ENCODE assay signal across 2 cellular contexts in the genomic region with DNA sequence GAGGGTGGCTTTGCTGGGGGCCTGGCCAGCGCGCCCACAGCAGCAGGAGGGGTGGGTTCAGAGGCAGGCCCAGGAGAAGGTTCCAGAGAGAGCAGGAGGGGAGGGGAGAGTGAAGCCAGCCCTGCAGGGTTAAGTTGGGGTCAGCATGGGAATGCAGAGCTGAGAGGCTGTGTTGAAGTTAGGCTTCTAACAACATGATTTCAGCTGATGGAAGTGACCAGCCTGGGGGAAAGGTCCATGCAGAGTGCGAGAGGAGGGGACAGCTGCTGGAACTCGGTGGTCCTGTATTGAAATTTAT.
TF ChIP-seq lines count a peak whose summit lies in the region.

No MANE protein-coding gene starts in this region.

TF ChIP-seq in HEK293, 187 proteins besides CTCF, POLR2A, EP300 and RAD21:
- TF ChIP-seq, protein P1, sequence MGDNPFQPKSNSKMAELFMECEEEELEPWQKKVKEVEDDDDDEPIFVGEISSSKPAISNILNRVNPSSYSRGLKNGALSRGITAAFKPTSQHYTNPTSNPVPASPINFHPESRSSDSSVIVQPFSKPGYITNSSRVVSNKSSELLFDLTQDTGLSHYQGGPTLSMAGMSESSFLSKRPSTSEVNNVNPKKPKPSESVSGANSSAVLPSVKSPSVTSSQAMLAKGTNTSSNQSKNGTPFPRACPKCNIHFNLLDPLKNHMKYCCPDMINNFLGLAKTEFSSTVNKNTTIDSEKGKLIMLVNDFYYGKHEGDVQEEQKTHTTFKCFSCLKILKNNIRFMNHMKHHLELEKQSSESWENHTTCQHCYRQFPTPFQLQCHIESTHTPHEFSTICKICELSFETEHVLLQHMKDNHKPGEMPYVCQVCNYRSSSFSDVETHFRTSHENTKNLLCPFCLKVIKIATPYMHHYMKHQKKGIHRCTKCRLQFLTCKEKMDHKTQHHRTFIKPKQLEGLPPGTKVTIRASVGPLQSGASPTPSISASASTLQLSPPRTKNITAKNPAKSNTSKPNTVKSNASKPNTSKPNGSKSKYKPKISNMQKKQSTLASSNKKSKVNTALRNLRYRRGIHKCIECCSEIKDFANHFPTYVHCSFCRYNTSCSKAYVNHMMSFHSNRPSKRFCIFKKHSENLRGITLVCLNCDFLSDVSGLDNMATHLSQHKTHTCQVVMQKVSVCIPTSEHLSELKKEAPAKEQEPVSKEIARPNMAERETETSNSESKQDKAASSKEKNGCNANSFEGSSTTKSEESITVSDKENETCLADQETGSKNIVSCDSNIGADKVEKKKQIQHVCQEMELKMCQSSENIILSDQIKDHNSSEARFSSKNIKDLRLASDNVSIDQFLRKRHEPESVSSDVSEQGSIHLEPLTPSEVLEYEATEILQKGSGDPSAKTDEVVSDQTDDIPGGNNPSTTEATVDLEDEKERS (tag by site-specific recombination; IDR thresholded peaks at IDR 0.05), result no peak
- TF ChIP-seq, protein P2, sequence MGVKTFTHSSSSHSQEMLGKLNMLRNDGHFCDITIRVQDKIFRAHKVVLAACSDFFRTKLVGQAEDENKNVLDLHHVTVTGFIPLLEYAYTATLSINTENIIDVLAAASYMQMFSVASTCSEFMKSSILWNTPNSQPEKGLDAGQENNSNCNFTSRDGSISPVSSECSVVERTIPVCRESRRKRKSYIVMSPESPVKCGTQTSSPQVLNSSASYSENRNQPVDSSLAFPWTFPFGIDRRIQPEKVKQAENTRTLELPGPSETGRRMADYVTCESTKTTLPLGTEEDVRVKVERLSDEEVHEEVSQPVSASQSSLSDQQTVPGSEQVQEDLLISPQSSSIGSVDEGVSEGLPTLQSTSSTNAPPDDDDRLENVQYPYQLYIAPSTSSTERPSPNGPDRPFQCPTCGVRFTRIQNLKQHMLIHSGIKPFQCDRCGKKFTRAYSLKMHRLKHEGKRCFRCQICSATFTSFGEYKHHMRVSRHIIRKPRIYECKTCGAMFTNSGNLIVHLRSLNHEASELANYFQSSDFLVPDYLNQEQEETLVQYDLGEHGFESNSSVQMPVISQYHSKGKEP (tag by site-specific recombination; IDR thresholded peaks at IDR 0.05), result no peak
- TF ChIP-seq ZNF585B (tag by site-specific recombination; IDR thresholded peaks at IDR 0.05) (no peak), ZNF76 (tag by site-specific recombination; IDR thresholded peaks at IDR 0.05; ENCODE audit: borderline replicate concordance, low read depth) (no peak), SCRT2 (tag by site-specific recombination; IDR thresholded peaks at IDR 0.05) (peak; percentile 37; the same call in 1 of the 2 replicates), PRDM1 (tag by site-specific recombination; IDR thresholded peaks at IDR 0.05) (no peak)
- TF ChIP-seq, protein P3, sequence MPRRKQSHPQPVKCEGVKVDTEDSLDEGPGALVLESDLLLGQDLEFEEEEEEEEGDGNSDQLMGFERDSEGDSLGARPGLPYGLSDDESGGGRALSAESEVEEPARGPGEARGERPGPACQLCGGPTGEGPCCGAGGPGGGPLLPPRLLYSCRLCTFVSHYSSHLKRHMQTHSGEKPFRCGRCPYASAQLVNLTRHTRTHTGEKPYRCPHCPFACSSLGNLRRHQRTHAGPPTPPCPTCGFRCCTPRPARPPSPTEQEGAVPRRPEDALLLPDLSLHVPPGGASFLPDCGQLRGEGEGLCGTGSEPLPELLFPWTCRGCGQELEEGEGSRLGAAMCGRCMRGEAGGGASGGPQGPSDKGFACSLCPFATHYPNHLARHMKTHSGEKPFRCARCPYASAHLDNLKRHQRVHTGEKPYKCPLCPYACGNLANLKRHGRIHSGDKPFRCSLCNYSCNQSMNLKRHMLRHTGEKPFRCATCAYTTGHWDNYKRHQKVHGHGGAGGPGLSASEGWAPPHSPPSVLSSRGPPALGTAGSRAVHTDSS (tag by site-specific recombination; IDR thresholded peaks at IDR 0.05), result no peak
TF ChIP-seq in HEK293: peak in this region for 1.

TF ChIP-seq in GM12878, 131 proteins besides CTCF, POLR2A, EP300 and RAD21:
- TF ChIP-seq, protein P4, sequence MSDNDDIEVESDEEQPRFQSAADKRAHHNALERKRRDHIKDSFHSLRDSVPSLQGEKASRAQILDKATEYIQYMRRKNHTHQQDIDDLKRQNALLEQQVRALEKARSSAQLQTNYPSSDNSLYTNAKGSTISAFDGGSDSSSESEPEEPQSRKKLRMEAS (IDR thresholded peaks at IDR 0.05; ENCODE audit: low read depth, low read length), result no peak
- 0 out of 2 replicates have a peak, but pooled peaks have one; percentile 10 for TF ChIP-seq POLR2AphosphoS5 (IDR thresholded peaks at IDR 0.05; ENCODE audit: low read length)
- TF ChIP-seq, protein P5, sequence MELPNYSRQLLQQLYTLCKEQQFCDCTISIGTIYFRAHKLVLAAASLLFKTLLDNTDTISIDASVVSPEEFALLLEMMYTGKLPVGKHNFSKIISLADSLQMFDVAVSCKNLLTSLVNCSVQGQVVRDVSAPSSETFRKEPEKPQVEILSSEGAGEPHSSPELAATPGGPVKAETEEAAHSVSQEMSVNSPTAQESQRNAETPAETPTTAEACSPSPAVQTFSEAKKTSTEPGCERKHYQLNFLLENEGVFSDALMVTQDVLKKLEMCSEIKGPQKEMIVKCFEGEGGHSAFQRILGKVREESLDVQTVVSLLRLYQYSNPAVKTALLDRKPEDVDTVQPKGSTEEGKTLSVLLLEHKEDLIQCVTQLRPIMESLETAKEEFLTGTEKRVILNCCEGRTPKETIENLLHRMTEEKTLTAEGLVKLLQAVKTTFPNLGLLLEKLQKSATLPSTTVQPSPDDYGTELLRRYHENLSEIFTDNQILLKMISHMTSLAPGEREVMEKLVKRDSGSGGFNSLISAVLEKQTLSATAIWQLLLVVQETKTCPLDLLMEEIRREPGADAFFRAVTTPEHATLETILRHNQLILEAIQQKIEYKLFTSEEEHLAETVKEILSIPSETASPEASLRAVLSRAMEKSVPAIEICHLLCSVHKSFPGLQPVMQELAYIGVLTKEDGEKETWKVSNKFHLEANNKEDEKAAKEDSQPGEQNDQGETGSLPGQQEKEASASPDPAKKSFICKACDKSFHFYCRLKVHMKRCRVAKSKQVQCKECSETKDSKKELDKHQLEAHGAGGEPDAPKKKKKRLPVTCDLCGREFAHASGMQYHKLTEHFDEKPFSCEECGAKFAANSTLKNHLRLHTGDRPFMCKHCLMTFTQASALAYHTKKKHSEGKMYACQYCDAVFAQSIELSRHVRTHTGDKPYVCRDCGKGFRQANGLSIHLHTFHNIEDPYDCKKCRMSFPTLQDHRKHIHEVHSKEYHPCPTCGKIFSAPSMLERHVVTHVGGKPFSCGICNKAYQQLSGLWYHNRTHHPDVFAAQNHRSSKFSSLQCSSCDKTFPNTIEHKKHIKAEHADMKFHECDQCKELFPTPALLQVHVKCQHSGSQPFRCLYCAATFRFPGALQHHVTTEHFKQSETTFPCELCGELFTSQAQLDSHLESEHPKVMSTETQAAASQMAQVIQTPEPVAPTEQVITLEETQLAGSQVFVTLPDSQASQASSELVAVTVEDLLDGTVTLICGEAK (IDR thresholded peaks at IDR 0.05; ENCODE audit: borderline replicate concordance), result no peak
- TF ChIP-seq IKZF1 (conservative IDR thresholded peaks at IDR 0.05), result no peak
- no peak for TF ChIP-seq NRF1 (conservative IDR thresholded peaks at IDR 0.05; ENCODE audit: low read depth, low read length)
- no peak for TF ChIP-seq CEBPB (IDR thresholded peaks at IDR 0.05; ENCODE audit: borderline replicate concordance in 1 of 2, low read depth in 2 of 2, low read length in 2 of 2)
- TF ChIP-seq, protein P6, sequence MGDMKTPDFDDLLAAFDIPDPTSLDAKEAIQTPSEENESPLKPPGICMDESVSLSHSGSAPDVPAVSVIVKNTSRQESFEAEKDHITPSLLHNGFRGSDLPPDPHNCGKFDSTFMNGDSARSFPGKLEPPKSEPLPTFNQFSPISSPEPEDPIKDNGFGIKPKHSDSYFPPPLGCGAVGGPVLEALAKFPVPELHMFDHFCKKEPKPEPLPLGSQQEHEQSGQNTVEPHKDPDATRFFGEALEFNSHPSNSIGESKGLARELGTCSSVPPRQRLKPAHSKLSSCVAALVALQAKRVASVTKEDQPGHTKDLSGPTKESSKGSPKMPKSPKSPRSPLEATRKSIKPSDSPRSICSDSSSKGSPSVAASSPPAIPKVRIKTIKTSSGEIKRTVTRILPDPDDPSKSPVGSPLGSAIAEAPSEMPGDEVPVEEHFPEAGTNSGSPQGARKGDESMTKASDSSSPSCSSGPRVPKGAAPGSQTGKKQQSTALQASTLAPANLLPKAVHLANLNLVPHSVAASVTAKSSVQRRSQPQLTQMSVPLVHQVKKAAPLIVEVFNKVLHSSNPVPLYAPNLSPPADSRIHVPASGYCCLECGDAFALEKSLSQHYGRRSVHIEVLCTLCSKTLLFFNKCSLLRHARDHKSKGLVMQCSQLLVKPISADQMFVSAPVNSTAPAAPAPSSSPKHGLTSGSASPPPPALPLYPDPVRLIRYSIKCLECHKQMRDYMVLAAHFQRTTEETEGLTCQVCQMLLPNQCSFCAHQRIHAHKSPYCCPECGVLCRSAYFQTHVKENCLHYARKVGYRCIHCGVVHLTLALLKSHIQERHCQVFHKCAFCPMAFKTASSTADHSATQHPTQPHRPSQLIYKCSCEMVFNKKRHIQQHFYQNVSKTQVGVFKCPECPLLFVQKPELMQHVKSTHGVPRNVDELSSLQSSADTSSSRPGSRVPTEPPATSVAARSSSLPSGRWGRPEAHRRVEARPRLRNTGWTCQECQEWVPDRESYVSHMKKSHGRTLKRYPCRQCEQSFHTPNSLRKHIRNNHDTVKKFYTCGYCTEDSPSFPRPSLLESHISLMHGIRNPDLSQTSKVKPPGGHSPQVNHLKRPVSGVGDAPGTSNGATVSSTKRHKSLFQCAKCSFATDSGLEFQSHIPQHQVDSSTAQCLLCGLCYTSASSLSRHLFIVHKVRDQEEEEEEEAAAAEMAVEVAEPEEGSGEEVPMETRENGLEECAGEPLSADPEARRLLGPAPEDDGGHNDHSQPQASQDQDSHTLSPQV (IDR thresholded peaks at IDR 0.05), result no peak
- no peak for TF ChIP-seq NFXL1 (IDR thresholded peaks at IDR 0.05; ENCODE audit: borderline replicate concordance)
- TF ChIP-seq CBX3 (IDR thresholded peaks at IDR 0.05; ENCODE audit: borderline replicate concordance, low read depth), result no peak
TF ChIP-seq in GM12878: peak in this region for 1.
